In the genomic region with DNA sequence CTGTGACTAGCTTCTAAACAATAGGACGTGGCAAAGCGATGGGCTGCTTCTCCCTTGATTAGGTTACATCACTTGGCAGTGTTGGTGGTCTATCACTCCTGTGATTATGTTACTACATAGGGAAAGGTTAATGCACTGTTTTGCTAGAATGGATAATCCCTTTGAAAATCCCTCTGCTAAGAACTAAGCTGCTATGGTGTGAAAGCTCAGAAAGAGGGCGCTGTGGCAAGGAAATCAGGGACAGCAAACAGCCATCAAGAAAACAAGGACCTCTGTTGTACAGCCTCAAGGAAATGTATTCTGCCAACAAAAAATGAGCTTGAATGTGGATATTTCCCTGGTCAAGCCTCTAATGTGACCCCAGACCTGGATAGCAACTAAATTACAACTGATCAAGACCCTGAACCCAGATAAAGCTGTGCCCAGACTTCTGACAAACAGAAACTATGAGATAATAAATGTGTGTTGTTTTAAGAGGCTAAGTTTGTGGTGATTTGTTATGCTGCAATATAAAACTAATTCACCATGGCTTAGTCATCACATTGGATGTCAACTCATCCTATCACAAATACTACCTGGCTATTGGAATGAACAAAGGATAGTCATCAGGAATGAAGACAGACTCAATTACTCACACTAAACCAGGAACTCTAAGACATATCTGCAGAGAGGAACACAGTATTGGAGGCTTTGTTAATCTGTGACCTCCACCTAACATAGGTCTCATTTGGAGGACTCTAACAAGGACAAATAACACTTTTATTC, we compare ENCODE assay signal across 9 cellular contexts.
DNase-seq lines count a peak whose midpoint lies in the region; ATAC-seq, FAIRE-seq and TF ChIP-seq lines count a peak whose summit lies in the region.
"Had no signal": no experiment of that assay in that cellular context is flagged by ENCODE, and none has a peak within 500 bp of the region (broad histone marks: within the 10 kb centered on the region; RNA-seq: fewer than 3 reads in every experiment).

No MANE protein-coding gene starts in this region.

- no TSS peak for BruUV-seq in endothelial cell of umbilical vein (replicated peaks; lab: Mats Ljungman, UMichigan)

- TF ChIP-seq CTCF in endothelial cell of umbilical vein (IDR thresholded peaks at IDR 0.05; ENCODE audit: extremely low read depth in 1 of 2, insufficient read depth in 1 of 2, low read depth in 1 of 2, low read length in 2 of 2): peak; percentile 46 to 62
- TF ChIP-seq CTCF in progenitor cell of endocrine pancreas (IDR thresholded peaks at IDR 0.05; ENCODE audit: unreplicated experiment): peak; percentile 60

- no peak for TF ChIP-seq POLR2A in endothelial cell of umbilical vein (IDR thresholded peaks at IDR 0.05; ENCODE audit: low read depth, low read length)

- H3K4me3 ChIP-seq in endothelial cell of umbilical vein (replicated peaks in 1 of 3; ENCODE audit: insufficient read depth in 1 of 3, low read depth in 1 of 3, low read length in 3 of 3): no peak overlapping the region

- no peaks in the 10 kb centered on the region for H3K4me1 ChIP-seq in endothelial cell of umbilical vein (ENCODE audit: control insufficient read depth, extremely low read depth, insufficient read depth, low read length)

- FAIRE-seq in endothelial cell of umbilical vein (lab: Jason Lieb, UNC): peak; percentile 70
- FAIRE-seq: A204.1 had no signal

- no peak overlapping the region for H3K9ac ChIP-seq in endothelial cell of umbilical vein (replicated peaks; ENCODE audit: extremely low read depth, insufficient read depth, low read length)

- CTCF ChIA-PET in endothelial cell of umbilical vein (lab: Charles Lee): interaction anchor here (0.7 to 2.5 kb wide), 34 partner anchors 9 to 1117 kb away, joined by 3 to 25 read pairs (median 4); no protein-coding TSS in a partner anchor

- no peaks in the 10 kb centered on the region for H3K9me3 ChIP-seq in endothelial cell of umbilical vein (replicated peaks; ENCODE audit: control insufficient read depth, insufficient read depth, low read length)
- H3K9me3 ChIP-seq in T-helper 17 cell (ENCODE audit: control insufficient read depth, low read length, poor library complexity, severe bottlenecking): no peaks in the 10 kb centered on the region

- peak overlapping the region; percentile 55 for H2AFZ ChIP-seq in endothelial cell of umbilical vein (ENCODE audit: low read depth, low read length)

- H3K27ac Mint-ChIP-seq in progenitor cell of endocrine pancreas (no peak overlapping the region), T-helper 17 cell (no peak overlapping the region)
- H3K27ac Mint-ChIP-seq in activated naive CD8-positive, alpha-beta T cell treated with anti-CD3 and anti-CD28 coated beads for 36 hours: no peak overlapping the region

- H3K27me3 Mint-ChIP-seq in progenitor cell of endocrine pancreas: no peaks in the 10 kb centered on the region
- no peaks in the 10 kb centered on the region for H3K27me3 Mint-ChIP-seq in activated naive CD8-positive, alpha-beta T cell treated with anti-CD3 and anti-CD28 coated beads for 36 hours
- no peaks in the 10 kb centered on the region for H3K27me3 Mint-ChIP-seq in T-helper 17 cell

- H3K9me3 Mint-ChIP-seq in progenitor cell of endocrine pancreas (ENCODE audit: low read depth): no peaks in the 10 kb centered on the region
- peaks cover 1% of the 10 kb centered on the region for H3K9me3 Mint-ChIP-seq in activated naive CD8-positive, alpha-beta T cell treated with anti-CD3 and anti-CD28 coated beads for 36 hours

- H3K27me3 ChIP-seq in endothelial cell of umbilical vein (ENCODE audit: control insufficient read depth in 2 of 2, insufficient read depth in 2 of 2, low read length in 2 of 2): no peaks in the 10 kb centered on the region

- ATAC-seq in GM21528 (IDR thresholded peaks at IDR 0.05; ENCODE audit: low FRiP score, unreplicated experiment) (no peak), T-helper 17 cell (no peak)

- H3K4me3 Mint-ChIP-seq in progenitor cell of endocrine pancreas (ENCODE audit: low read depth) (no peak overlapping the region), T-helper 17 cell (no peak overlapping the region)
- no peak overlapping the region for H3K4me3 Mint-ChIP-seq in activated naive CD8-positive, alpha-beta T cell treated with anti-CD3 and anti-CD28 coated beads for 36 hours

- H3K9me1 ChIP-seq in endothelial cell of umbilical vein (replicated peaks; ENCODE audit: control insufficient read depth, extremely low read depth, insufficient read depth, low read length): no peaks in the 10 kb centered on the region

- DNase-seq in DMS 273 (lab: John Stamatoyannopoulos, UW; ENCODE audit: unreplicated experiment) (peak; percentile 60), DMS 273 treated with DMSO at 0.1 percent for 48 hours (lab: John Stamatoyannopoulos, UW) (no peak), NCI-H524 (lab: John Stamatoyannopoulos, UW) (peak; percentile 34 to 61), endothelial cell of umbilical vein (ENCODE audit: low read depth, low spot score) (peak; percentile 72), progenitor cell of endocrine pancreas (ENCODE audit: low spot score, unreplicated experiment) (no peak), T-helper 17 cell (no peak)
- no peak for DNase-seq in activated naive CD8-positive, alpha-beta T cell treated with anti-CD3 and anti-CD28 coated beads for 36 hours

- dilution Hi-C loops in endothelial cell of umbilical vein (cut with MboI; ENCODE audit: extremely low pct_ligation_motif_present, low sequenced_read_pairs): no loop called here

- intact Hi-C loops in endothelial cell of umbilical vein (cut with micrococcal nuclease): loop anchor here (1.0 to 10.0 kb wide), 3 partner anchors 793 to 1218 kb away; no protein-coding TSS in a partner anchor

- H3K4me2 ChIP-seq in endothelial cell of umbilical vein (ENCODE audit: insufficient read depth, low read length): no peak overlapping the region

- H3K4me1 Mint-ChIP-seq in progenitor cell of endocrine pancreas (ENCODE audit: low read depth) (no peaks in the 10 kb centered on the region), T-helper 17 cell (no peaks in the 10 kb centered on the region)
- no peaks in the 10 kb centered on the region for H3K4me1 Mint-ChIP-seq in activated naive CD8-positive, alpha-beta T cell treated with anti-CD3 and anti-CD28 coated beads for 36 hours

- POLR2A ChIA-PET in endothelial cell of umbilical vein (lab: Charles Lee): interaction anchor here (1.6 kb wide), 1 partner anchor 1118 kb away, joined by 4 read pairs; no protein-coding TSS in a partner anchor

- H4K20me1 ChIP-seq in endothelial cell of umbilical vein (replicated peaks; ENCODE audit: control insufficient read depth, extremely low read depth, insufficient read depth, low read length): no peaks in the 10 kb centered on the region

- H3K79me2 ChIP-seq in endothelial cell of umbilical vein (ENCODE audit: control insufficient read depth, insufficient read depth, low read length): no peaks in the 10 kb centered on the region

- H3K36me3 ChIP-seq in endothelial cell of umbilical vein (ENCODE audit: control insufficient read depth in 2 of 2, extremely low read depth in 1 of 2, insufficient read depth in 2 of 2, low read length in 2 of 2): no peaks in the 10 kb centered on the region

- H3K36me3 Mint-ChIP-seq in progenitor cell of endocrine pancreas (ENCODE audit: insufficient read depth): no peaks in the 10 kb centered on the region
- H3K36me3 Mint-ChIP-seq in activated naive CD8-positive, alpha-beta T cell treated with anti-CD3 and anti-CD28 coated beads for 36 hours: no peaks in the 10 kb centered on the region
- no peaks in the 10 kb centered on the region for H3K36me3 Mint-ChIP-seq in T-helper 17 cell (ENCODE audit: low read depth)

- H3K27ac ChIP-seq in endothelial cell of umbilical vein (ENCODE audit: insufficient read depth, low read depth, low read length): no peak overlapping the region

TF ChIP-seq in endothelial cell of umbilical vein, 7 proteins besides CTCF, POLR2A, EP300 and RAD21:
- TF ChIP-seq MYC (IDR thresholded peaks at IDR 0.05; ENCODE audit: low read depth, low read length) (no peak), POLR2AphosphoS5 (IDR thresholded peaks at IDR 0.05; ENCODE audit: insufficient read depth, low read depth, low read length) (no peak), GATA2 (IDR thresholded peaks at IDR 0.05; ENCODE audit: insufficient read depth, insufficient read length, low read depth, low read length) (no peak), FOS (IDR thresholded peaks at IDR 0.05; ENCODE audit: borderline replicate concordance, insufficient read depth, low read length) (no peak), EZH2 (IDR thresholded peaks at IDR 0.05; ENCODE audit: borderline replicate concordance, low read depth, low read length, severe bottlenecking) (no peak), MAX (IDR thresholded peaks at IDR 0.05; ENCODE audit: insufficient read depth, insufficient read length) (no peak), JUN (IDR thresholded peaks at IDR 0.05; ENCODE audit: borderline replicate concordance, insufficient read depth, insufficient read length, low read depth) (no peak)

Comparison
In these comparisons a context has a peak if more than half of its experiments do, and no peak if none do; other contexts are left out.
1. DNase-seq: peak in DMS 273 (single experiment), NCI-H524 (2 of 2) and endothelial cell of umbilical vein (single experiment); none in DMS 273 treated with DMSO at 0.1 percent for 48 hours (single experiment), progenitor cell of endocrine pancreas (single experiment), activated naive CD8-positive, alpha-beta T cell treated with anti-CD3 and anti-CD28 coated beads for 36 hours (single experiment) and T-helper 17 cell (0 of 3).